2 cellular contexts compared by ENCODE assay signal in the genomic region with DNA sequence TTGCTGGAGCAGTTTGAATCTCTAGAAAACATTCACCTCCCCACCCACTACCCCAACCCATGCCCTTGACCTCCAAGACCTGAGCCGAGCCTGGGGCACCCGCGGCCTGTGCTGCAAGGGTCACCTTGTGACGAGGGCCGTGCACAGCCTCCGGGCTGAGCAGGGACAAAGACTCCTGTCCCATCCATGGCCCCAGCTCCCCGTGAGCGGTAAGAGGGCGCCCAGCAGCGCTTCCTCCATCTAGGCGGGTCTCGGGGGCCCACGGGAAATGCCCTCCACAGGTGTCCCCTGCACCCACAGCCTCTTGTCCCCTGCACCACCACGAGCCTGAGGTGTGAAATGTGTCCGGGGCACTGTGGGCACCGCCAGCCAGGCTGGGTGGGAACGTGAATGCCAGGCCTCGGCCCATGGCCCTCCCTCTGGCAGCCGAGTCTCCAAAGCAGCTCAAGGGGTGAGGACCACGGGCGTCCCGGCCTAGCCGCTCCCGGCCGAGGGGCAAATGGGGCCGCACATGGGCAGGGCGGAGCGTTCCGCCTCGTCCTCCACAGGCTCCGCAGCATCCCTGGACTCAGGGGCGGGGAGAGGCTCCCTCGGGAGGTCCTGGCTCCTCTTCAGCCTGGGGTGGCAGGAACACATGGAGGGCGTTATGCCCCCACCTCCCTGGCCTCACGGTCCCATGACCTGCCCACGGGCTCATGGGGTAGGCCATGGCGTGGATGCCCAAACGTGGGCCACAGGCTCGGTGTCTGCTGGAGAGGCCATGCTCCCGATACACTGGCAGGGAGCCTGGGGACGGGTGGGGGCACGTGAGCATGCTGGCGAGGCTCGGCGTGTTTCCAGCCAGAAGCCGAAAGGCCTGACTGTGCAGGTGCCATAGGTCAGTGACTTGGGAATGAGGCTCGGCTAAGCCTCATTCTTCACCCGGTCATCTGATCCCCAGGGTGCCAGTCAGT.
TF ChIP-seq lines count a peak whose summit lies in the region.

No MANE protein-coding gene starts in this region.

TF ChIP-seq in SK-N-SH treated with all-trans-retinoic acid at 6 μM for 48 hours, 23 proteins besides CTCF, POLR2A, EP300 and RAD21 (continues in another document):
- TF ChIP-seq, protein P1, sequence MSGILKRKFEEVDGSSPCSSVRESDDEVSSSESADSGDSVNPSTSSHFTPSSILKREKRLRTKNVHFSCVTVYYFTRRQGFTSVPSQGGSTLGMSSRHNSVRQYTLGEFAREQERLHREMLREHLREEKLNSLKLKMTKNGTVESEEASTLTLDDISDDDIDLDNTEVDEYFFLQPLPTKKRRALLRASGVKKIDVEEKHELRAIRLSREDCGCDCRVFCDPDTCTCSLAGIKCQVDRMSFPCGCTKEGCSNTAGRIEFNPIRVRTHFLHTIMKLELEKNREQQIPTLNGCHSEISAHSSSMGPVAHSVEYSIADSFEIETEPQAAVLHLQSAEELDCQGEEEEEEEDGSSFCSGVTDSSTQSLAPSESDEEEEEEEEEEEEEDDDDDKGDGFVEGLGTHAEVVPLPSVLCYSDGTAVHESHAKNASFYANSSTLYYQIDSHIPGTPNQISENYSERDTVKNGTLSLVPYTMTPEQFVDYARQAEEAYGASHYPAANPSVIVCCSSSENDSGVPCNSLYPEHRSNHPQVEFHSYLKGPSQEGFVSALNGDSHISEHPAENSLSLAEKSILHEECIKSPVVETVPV (CRISPR knock-in tag; IDR thresholded peaks at IDR 0.05): no peak
- no peak for TF ChIP-seq PPARA (CRISPR knock-in tag; IDR thresholded peaks at IDR 0.05; ENCODE audit: borderline replicate concordance)
- TF ChIP-seq, protein P2, sequence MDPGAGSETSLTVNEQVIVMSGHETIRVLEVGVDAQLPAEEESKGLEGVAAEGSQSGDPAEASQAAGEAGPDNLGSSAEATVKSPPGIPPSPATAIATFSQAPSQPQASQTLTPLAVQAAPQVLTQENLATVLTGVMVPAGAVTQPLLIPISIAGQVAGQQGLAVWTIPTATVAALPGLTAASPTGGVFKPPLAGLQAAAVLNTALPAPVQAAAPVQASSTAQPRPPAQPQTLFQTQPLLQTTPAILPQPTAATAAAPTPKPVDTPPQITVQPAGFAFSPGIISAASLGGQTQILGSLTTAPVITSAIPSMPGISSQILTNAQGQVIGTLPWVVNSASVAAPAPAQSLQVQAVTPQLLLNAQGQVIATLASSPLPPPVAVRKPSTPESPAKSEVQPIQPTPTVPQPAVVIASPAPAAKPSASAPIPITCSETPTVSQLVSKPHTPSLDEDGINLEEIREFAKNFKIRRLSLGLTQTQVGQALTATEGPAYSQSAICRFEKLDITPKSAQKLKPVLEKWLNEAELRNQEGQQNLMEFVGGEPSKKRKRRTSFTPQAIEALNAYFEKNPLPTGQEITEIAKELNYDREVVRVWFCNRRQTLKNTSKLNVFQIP (CRISPR knock-in tag; IDR thresholded peaks at IDR 0.05; ENCODE audit: borderline replicate concordance, low read depth): no peak
- TF ChIP-seq BACH2 (CRISPR knock-in tag; IDR thresholded peaks at IDR 0.05; ENCODE audit: borderline replicate concordance): no peak
- TF ChIP-seq ESRRG (CRISPR knock-in tag; IDR thresholded peaks at IDR 0.05): no peak
- TF ChIP-seq, protein P3, sequence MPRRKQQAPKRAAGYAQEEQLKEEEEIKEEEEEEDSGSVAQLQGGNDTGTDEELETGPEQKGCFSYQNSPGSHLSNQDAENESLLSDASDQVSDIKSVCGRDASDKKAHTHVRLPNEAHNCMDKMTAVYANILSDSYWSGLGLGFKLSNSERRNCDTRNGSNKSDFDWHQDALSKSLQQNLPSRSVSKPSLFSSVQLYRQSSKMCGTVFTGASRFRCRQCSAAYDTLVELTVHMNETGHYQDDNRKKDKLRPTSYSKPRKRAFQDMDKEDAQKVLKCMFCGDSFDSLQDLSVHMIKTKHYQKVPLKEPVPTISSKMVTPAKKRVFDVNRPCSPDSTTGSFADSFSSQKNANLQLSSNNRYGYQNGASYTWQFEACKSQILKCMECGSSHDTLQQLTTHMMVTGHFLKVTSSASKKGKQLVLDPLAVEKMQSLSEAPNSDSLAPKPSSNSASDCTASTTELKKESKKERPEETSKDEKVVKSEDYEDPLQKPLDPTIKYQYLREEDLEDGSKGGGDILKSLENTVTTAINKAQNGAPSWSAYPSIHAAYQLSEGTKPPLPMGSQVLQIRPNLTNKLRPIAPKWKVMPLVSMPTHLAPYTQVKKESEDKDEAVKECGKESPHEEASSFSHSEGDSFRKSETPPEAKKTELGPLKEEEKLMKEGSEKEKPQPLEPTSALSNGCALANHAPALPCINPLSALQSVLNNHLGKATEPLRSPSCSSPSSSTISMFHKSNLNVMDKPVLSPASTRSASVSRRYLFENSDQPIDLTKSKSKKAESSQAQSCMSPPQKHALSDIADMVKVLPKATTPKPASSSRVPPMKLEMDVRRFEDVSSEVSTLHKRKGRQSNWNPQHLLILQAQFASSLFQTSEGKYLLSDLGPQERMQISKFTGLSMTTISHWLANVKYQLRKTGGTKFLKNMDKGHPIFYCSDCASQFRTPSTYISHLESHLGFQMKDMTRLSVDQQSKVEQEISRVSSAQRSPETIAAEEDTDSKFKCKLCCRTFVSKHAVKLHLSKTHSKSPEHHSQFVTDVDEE (CRISPR knock-in tag; IDR thresholded peaks at IDR 0.05): no peak
- TF ChIP-seq, protein P4, sequence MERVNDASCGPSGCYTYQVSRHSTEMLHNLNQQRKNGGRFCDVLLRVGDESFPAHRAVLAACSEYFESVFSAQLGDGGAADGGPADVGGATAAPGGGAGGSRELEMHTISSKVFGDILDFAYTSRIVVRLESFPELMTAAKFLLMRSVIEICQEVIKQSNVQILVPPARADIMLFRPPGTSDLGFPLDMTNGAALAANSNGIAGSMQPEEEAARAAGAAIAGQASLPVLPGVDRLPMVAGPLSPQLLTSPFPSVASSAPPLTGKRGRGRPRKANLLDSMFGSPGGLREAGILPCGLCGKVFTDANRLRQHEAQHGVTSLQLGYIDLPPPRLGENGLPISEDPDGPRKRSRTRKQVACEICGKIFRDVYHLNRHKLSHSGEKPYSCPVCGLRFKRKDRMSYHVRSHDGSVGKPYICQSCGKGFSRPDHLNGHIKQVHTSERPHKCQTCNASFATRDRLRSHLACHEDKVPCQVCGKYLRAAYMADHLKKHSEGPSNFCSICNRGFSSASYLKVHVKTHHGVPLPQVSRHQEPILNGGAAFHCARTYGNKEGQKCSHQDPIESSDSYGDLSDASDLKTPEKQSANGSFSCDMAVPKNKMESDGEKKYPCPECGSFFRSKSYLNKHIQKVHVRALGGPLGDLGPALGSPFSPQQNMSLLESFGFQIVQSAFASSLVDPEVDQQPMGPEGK (CRISPR knock-in tag; IDR thresholded peaks at IDR 0.05; ENCODE audit: borderline replicate concordance): no peak
- no peak for TF ChIP-seq GLIS3 (CRISPR knock-in tag; IDR thresholded peaks at IDR 0.05)
- TF ChIP-seq ZNF8 (CRISPR knock-in tag; IDR thresholded peaks at IDR 0.05): no peak
- TF ChIP-seq RARB (CRISPR knock-in tag; IDR thresholded peaks at IDR 0.05): no peak
- TF ChIP-seq TOX (CRISPR knock-in tag; IDR thresholded peaks at IDR 0.05; ENCODE audit: borderline replicate concordance): no peak
- TF ChIP-seq, protein P5, sequence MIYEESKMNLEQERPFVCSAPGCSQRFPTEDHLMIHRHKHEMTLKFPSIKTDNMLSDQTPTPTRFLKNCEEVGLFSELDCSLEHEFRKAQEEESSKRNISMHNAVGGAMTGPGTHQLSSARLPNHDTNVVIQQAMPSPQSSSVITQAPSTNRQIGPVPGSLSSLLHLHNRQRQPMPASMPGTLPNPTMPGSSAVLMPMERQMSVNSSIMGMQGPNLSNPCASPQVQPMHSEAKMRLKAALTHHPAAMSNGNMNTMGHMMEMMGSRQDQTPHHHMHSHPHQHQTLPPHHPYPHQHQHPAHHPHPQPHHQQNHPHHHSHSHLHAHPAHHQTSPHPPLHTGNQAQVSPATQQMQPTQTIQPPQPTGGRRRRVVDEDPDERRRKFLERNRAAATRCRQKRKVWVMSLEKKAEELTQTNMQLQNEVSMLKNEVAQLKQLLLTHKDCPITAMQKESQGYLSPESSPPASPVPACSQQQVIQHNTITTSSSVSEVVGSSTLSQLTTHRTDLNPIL (CRISPR knock-in tag; IDR thresholded peaks at IDR 0.05; ENCODE audit: low read depth): no peak
- no peak for TF ChIP-seq ISL1 (CRISPR knock-in tag; IDR thresholded peaks at IDR 0.05)
- no peak for TF ChIP-seq TCF4 (CRISPR knock-in tag; IDR thresholded peaks at IDR 0.05; ENCODE audit: borderline replicate concordance)

TF ChIP-seq in SK-N-SH, 30 proteins besides CTCF, POLR2A, EP300 and RAD21 (continued from another document):
- no peak for TF ChIP-seq NRF1 (IDR thresholded peaks at IDR 0.05; ENCODE audit: low read depth, low read length)
- TF ChIP-seq, protein P6, sequence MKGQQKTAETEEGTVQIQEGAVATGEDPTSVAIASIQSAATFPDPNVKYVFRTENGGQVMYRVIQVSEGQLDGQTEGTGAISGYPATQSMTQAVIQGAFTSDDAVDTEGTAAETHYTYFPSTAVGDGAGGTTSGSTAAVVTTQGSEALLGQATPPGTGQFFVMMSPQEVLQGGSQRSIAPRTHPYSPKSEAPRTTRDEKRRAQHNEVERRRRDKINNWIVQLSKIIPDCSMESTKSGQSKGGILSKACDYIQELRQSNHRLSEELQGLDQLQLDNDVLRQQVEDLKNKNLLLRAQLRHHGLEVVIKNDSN (IDR thresholded peaks at IDR 0.05; ENCODE audit: borderline replicate concordance, low read depth): no peak
- TF ChIP-seq, protein P7, sequence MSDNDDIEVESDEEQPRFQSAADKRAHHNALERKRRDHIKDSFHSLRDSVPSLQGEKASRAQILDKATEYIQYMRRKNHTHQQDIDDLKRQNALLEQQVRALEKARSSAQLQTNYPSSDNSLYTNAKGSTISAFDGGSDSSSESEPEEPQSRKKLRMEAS (IDR thresholded peaks at IDR 0.05; ENCODE audit: low read depth): no peak
- no peak for TF ChIP-seq RFX5 (IDR thresholded peaks at IDR 0.05; ENCODE audit: low read length)
